8 cellular contexts compared by ENCODE assay signal in the genomic region with DNA sequence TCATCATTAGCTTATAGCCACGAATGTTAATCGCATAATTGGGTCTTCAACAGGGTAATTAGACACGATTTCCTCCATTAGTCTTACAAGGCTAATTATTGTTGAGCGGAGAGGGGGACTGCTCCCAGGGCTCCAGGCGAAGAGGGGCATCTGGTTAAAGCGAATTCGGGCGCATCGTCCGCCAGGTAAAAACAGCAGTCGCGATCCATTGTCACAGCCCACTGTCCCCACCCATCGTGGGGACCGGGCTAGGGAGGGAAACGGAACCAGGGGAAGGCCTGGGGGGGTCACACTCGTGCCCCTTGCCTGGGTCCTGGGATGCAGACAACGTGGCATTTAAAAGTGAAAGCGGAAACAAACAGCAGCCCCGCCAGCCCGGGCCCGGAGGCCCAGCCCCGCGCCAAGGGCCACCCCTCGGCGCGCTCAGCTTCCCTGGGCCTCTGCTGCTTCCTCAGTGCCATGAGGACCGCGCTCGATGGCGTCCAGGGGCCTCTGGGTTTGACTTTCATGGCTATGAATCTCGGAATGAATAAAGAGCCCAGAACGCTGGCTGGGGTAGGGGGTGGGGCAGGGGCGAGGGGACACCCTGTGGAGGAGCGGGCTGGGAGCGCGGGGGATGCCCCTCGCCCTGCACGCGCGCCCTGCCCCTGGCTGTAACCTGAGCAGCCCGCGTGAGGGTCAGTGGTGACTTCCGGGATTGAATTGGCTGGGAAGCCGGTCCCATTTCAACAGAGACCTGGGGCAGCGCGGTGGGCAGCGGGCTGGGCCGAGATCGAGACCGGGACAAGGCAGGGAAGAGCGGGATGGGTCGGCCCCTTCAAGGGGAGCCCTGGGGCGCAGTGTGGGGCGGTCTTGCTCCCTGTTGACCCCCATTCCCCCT.
A peak's percentile ranks its signal among the peaks of the same experiment; 100 is the strongest.
DNase-seq lines count a peak whose midpoint lies in the region; ATAC-seq, FAIRE-seq and TF ChIP-seq lines count a peak whose summit lies in the region.

No MANE protein-coding gene starts in this region.

- WGBS in hepatocyte (ENCODE audit: low lambda C conversion rate, missing lambda C conversion rate), result 5% methylated on average over 41 of the region's 54 CpGs

- H3K4me3 ChIP-seq in astrocyte (ENCODE audit: insufficient read depth, low read depth, low read length) (peak overlapping the region; percentile 96), hepatocyte (peak overlapping the region; percentile 56), retinal pigment epithelial cell (ENCODE audit: low read length) (peak overlapping the region; percentile 81)

- peak; percentile 60 for ATAC-seq in GM18505 (IDR thresholded peaks at IDR 0.05; ENCODE audit: unreplicated experiment)

- peak; percentile 84 for TF ChIP-seq POLR2A in GM18505 (IDR thresholded peaks at IDR 0.05; ENCODE audit: borderline replicate concordance, extremely low read depth, insufficient read depth, insufficient read length)

- H4K20me1 ChIP-seq in astrocyte (ENCODE audit: insufficient read depth, low read length), result no peaks in the 10 kb centered on the region
- H4K20me1 ChIP-seq in hepatocyte (ENCODE audit: insufficient read depth, poor library complexity, severe bottlenecking), result no peaks in the 10 kb centered on the region

- H3K27ac ChIP-seq in astrocyte (ENCODE audit: low read depth, low read length) (peak overlapping the region; percentile 65), hepatocyte (peak overlapping the region; percentile 69)

- H3K9me3 ChIP-seq in astrocyte (ENCODE audit: insufficient read depth, low read depth, low read length) (no peaks in the 10 kb centered on the region), hepatocyte (ENCODE audit: low read depth) (no peaks in the 10 kb centered on the region)

- peak overlapping the region; percentile 93 for H3K9ac ChIP-seq in astrocyte (ENCODE audit: low read length)

- TF ChIP-seq CTCF in astrocyte (IDR thresholded peaks at IDR 0.05; ENCODE audit: insufficient read depth, low read depth, low read length) (no peak), hepatocyte (IDR thresholded peaks at IDR 0.05; ENCODE audit: poor library complexity) (no peak), retinal pigment epithelial cell (conservative IDR thresholded peaks at IDR 0.05; ENCODE audit: low read depth, low read length) (no peak)

- peaks cover 9% of the 10 kb centered on the region for H3K36me3 Mint-ChIP-seq in astrocyte (ENCODE audit: low read depth, unreplicated experiment)

- H3K36me3 ChIP-seq in astrocyte (ENCODE audit: insufficient read depth, low read length) (no peaks in the 10 kb centered on the region), hepatocyte (replicated peaks; ENCODE audit: insufficient read depth, low read depth) (no peaks in the 10 kb centered on the region)

- FAIRE-seq in astrocyte (lab: Jason Lieb, UNC), result no peak

- H3K9me2 ChIP-seq in hepatocyte (replicated peaks; ENCODE audit: insufficient read depth), result no peaks in the 10 kb centered on the region

- no peaks in the 10 kb centered on the region for H3K79me2 ChIP-seq in astrocyte (ENCODE audit: insufficient read depth, low read length)
- no peaks in the 10 kb centered on the region for H3K79me2 ChIP-seq in hepatocyte

- H3K4me3 Mint-ChIP-seq in astrocyte (ENCODE audit: unreplicated experiment), result peak overlapping the region; percentile 91

- H3K4me1 ChIP-seq in astrocyte (ENCODE audit: insufficient read depth, low read length), result peaks cover 10% of the 10 kb centered on the region
- H3K4me1 ChIP-seq in hepatocyte (ENCODE audit: insufficient read depth), result peaks cover 9% of the 10 kb centered on the region

- DNase-seq in A172 (ENCODE audit: low spot score) (peak; percentile 19), HK-2 (ENCODE audit: unreplicated experiment) (peak; percentile 60), T-helper 1 cell (peak; percentile 13 to 68 (median 38)), astrocyte (ENCODE audit: low read depth) (peak; percentile 36), hepatocyte (ENCODE audit: low spot score) (peak; percentile 80), retinal pigment epithelial cell (ENCODE audit: low read depth) (no peak), cerebellar nuclear complex (lab: John Stamatoyannopoulos, UW) (no peak)

- H3K27me3 Mint-ChIP-seq in astrocyte (ENCODE audit: low read depth, unreplicated experiment), result peaks cover 9% of the 10 kb centered on the region

- peak overlapping the region; percentile 98 for H3K27ac Mint-ChIP-seq in astrocyte (ENCODE audit: unreplicated experiment)

- no peaks in the 10 kb centered on the region for H3K4me1 Mint-ChIP-seq in astrocyte (ENCODE audit: low read depth, unreplicated experiment)

- peaks cover 15% of the 10 kb centered on the region for H3K9me3 Mint-ChIP-seq in astrocyte (ENCODE audit: unreplicated experiment)

- H3K27me3 ChIP-seq in astrocyte (ENCODE audit: insufficient read depth, low read length), result no peaks in the 10 kb centered on the region
- no peaks in the 10 kb centered on the region for H3K27me3 ChIP-seq in hepatocyte

- H3K4me2 ChIP-seq in astrocyte (ENCODE audit: low read length), result peak overlapping the region; percentile 99
- peak overlapping the region; percentile 82 for H3K4me2 ChIP-seq in hepatocyte

- peak overlapping the region; percentile 97 for H2AFZ ChIP-seq in astrocyte (ENCODE audit: low read depth, low read length)
- H2AFZ ChIP-seq in hepatocyte, result peak overlapping the region; percentile 83

Comparison
In these comparisons a context has a peak if more than half of its experiments do, and no peak if none do; other contexts are left out.
1. DNase-seq: peak in A172 (single experiment), HK-2 (single experiment), T-helper 1 cell (5 of 5), astrocyte (single experiment) and hepatocyte (single experiment); none in retinal pigment epithelial cell (single experiment) and cerebellar nuclear complex (0 of 2).
2. Peak in every context shown above with its lines, with median percentiles within 50 percentile points of each other: H3K4me3 ChIP-seq.